In genomic region chr11:19821412-19821875, GRCh38 we compare ENCODE assay signal across 18 cellular contexts.
"Had no signal": no experiment of that assay in that cellular context is flagged by ENCODE, and none has a peak within 500 bp of the region (broad histone marks: within the 10 kb centered on the region; RNA-seq: fewer than 3 reads in every experiment).

No MANE protein-coding gene starts in this region.

- H3K4me3 Mint-ChIP-seq: activated CD8-positive, alpha-beta T cell treated with anti-CD3 and anti-CD28 coated beads, Interleukin-2, amount 10 ng/mL, durations not matched to agents 7 days and 5 days; dendritic cell treated with granulocyte-macrophage colony-stimulating factor and Interleukin-4, amounts not matched to agents 40 ng/mL and 50 ng/mL, for 4 days; immature natural killer cell; natural killer cell; stimulated activated memory B cell treated with anti-CD40 and anti-IgM and Interleukin-4, amounts not matched to agents 10 μg/mL and 1 μg/mL and 100 μg/mL, for 72 hours; T-helper 17 cell had no signal

- ATAC-seq: activated CD8-positive, alpha-beta T cell treated with anti-CD3 and anti-CD28 coated beads, Interleukin-2, amount 10 ng/mL, durations not matched to agents 7 days and 5 days; activated naive CD4-positive, alpha-beta T cell treated with anti-CD3 and anti-CD28 coated beads, Interleukin-2, amount 50 U/mL, for 72 hours; foreskin keratinocyte; natural killer cell; stimulated activated memory B cell treated with anti-CD40 and anti-IgM and Interleukin-4, amounts not matched to agents 10 μg/mL and 1 μg/mL and 100 μg/mL, for 72 hours; T-helper 17 cell had no signal

- H3K9me3 Mint-ChIP-seq: dendritic cell treated with granulocyte-macrophage colony-stimulating factor and Interleukin-4, amounts not matched to agents 40 ng/mL and 50 ng/mL, for 4 days; immature natural killer cell; natural killer cell; stimulated activated memory B cell treated with anti-CD40 and anti-IgM and Interleukin-4, amounts not matched to agents 10 μg/mL and 1 μg/mL and 100 μg/mL, for 72 hours had no signal

- DNase-seq: activated CD4-positive, alpha-beta T cell treated with anti-CD3 and anti-CD28 coated beads for 48 hours; activated CD8-positive, alpha-beta memory T cell treated with anti-CD3 and anti-CD28 coated beads, Interleukin-2, amount 50 U/mL, for 4 hours; activated CD8-positive, alpha-beta T cell treated with anti-CD3 and anti-CD28 coated beads, Interleukin-2, amount 10 ng/mL, durations not matched to agents 7 days and 5 days; activated gamma-delta T cell; activated T-cell treated with anti-CD3 and anti-CD28 coated beads, Interleukin-2, amount 50 U/mL, for 48 hours; amygdala; brain microvascular endothelial cell; effector memory CD4-positive, alpha-beta T cell; foreskin keratinocyte; immature natural killer cell; mesendoderm; natural killer cell; stimulated activated CD4-positive, alpha-beta T cell treated with anti-CD3 and anti-CD28 coated beads, Interleukin-2, amount 100 ng/mL, for 48 hours; T-helper 17 cell; tibial artery had no signal

- H3K36me3 Mint-ChIP-seq: activated naive CD4-positive, alpha-beta T cell treated with anti-CD3 and anti-CD28 coated beads, Interleukin-2, amount 50 U/mL, for 72 hours; immature natural killer cell; natural killer cell; stimulated activated memory B cell treated with anti-CD40 and anti-IgM and Interleukin-4, amounts not matched to agents 10 μg/mL and 1 μg/mL and 100 μg/mL, for 72 hours had no signal

- H3K27ac Mint-ChIP-seq: activated CD8-positive, alpha-beta T cell treated with anti-CD3 and anti-CD28 coated beads, Interleukin-2, amount 10 ng/mL, durations not matched to agents 7 days and 5 days; activated naive CD4-positive, alpha-beta T cell treated with anti-CD3 and anti-CD28 coated beads, Interleukin-2, amount 50 U/mL, for 72 hours; dendritic cell treated with granulocyte-macrophage colony-stimulating factor and Interleukin-4, amounts not matched to agents 40 ng/mL and 50 ng/mL, for 4 days; immature natural killer cell; natural killer cell; stimulated activated memory B cell treated with anti-CD40 and anti-IgM and Interleukin-4, amounts not matched to agents 10 μg/mL and 1 μg/mL and 100 μg/mL, for 72 hours; T-helper 17 cell had no signal

- H3K4me1 Mint-ChIP-seq: immature natural killer cell, natural killer cell had no signal

- H3K27me3 Mint-ChIP-seq: dendritic cell treated with granulocyte-macrophage colony-stimulating factor and Interleukin-4, amounts not matched to agents 40 ng/mL and 50 ng/mL, for 4 days had no signal
